Comparison of ENCODE assay signal across 7 cellular contexts in genomic region chr10:14958872-14959220, GRCh38. TPM values are rescaled to one million over a fixed set of nuclear protein-coding genes. Genes with fewer than 3 reads are reported as not detected.
DNase-seq lines count a peak whose midpoint lies in the region; FAIRE-seq and TF ChIP-seq lines count a peak whose summit lies in the region.

No MANE protein-coding gene starts in this region.

- no peaks in the 10 kb centered on the region for H3K27me3 Mint-ChIP-seq in activated naive CD8-positive, alpha-beta T cell treated with anti-CD3 and anti-CD28 coated beads for 36 hours

- dilution Hi-C loops in keratinocyte (cut with MboI; ENCODE audit: extremely low pct_ligation_motif_present, low sequenced_read_pairs) = no loop called here

- peak overlapping the region; percentile 98 for H3K27ac Mint-ChIP-seq in activated naive CD8-positive, alpha-beta T cell treated with anti-CD3 and anti-CD28 coated beads for 36 hours

- H3K9me1 ChIP-seq in keratinocyte (ENCODE audit: control insufficient read depth, extremely low read depth, insufficient read depth, low read length) = no peaks in the 10 kb centered on the region

- no peaks in the 10 kb centered on the region for H4K20me1 ChIP-seq in keratinocyte (ENCODE audit: control insufficient read depth, extremely low read depth, insufficient read depth, low read length)

- H3K79me2 ChIP-seq in keratinocyte (ENCODE audit: control insufficient read depth, insufficient read depth, low read length) = no peaks in the 10 kb centered on the region

- H3K4me3 ChIP-seq in HUES6 (ENCODE audit: low read depth, low read length) = peak overlapping the region; percentile 79
- H3K4me3 ChIP-seq in keratinocyte (ENCODE audit: control insufficient read depth in 2 of 3, extremely low read depth in 1 of 3, insufficient read depth in 2 of 3, low read depth in 1 of 3, low read length in 3 of 3) = peak overlapping the region; percentile 58 to 94 (median 84)
- H3K4me3 ChIP-seq in stomach smooth muscle (ENCODE audit: low read length in 2 of 2) = peak overlapping the region; percentile 80 to 88

- DNase-seq in activated naive CD8-positive, alpha-beta T cell treated with anti-CD3 and anti-CD28 coated beads for 36 hours = no peak
- DNase-seq in keratinocyte (ENCODE audit: low read depth, low spot score) (no peak), medulla oblongata (ENCODE audit: extremely low spot score) (no peak), head of caudate nucleus (no peak)
- no peak for DNase-seq in activated CD4-positive, CD25-positive, alpha-beta regulatory T cell (lab: John Stamatoyannopoulos, UW)

- H3K27me3 ChIP-seq in HUES6 (ENCODE audit: control insufficient read depth, insufficient read depth, low read length) = peaks cover 55% of the 10 kb centered on the region
- H3K27me3 ChIP-seq in keratinocyte (ENCODE audit: control insufficient read depth, extremely low read depth, insufficient read depth, low read length) = no peaks in the 10 kb centered on the region
- H3K27me3 ChIP-seq in stomach smooth muscle (ENCODE audit: control insufficient read depth in 1 of 2, insufficient read depth in 2 of 2, low read length in 2 of 2) = no peaks in the 10 kb centered on the region

- peaks cover 15% of the 10 kb centered on the region for H3K4me1 Mint-ChIP-seq in activated naive CD8-positive, alpha-beta T cell treated with anti-CD3 and anti-CD28 coated beads for 36 hours

- H3K36me3 Mint-ChIP-seq in activated naive CD8-positive, alpha-beta T cell treated with anti-CD3 and anti-CD28 coated beads for 36 hours = no peaks in the 10 kb centered on the region

- intact Hi-C loops in head of caudate nucleus (cut with DNase I) = loop anchor here (2.0 kb wide), 1 partner anchor 138 kb away; the partner anchor contains the start of gene RPP38

- no peak overlapping the region for H3K27ac ChIP-seq in HUES6 (ENCODE audit: low read depth, low read length)
- H3K27ac ChIP-seq in keratinocyte (ENCODE audit: control insufficient read depth, insufficient read depth, low read length) = peak overlapping the region; percentile 90
- peak overlapping the region; percentile 94 for H3K27ac ChIP-seq in stomach smooth muscle (ENCODE audit: low read length)

- H3K9ac ChIP-seq in HUES6 (ENCODE audit: low read length) = no peak overlapping the region
- H3K9ac ChIP-seq in keratinocyte (ENCODE audit: control insufficient read depth, extremely low read depth, insufficient read depth, low read length) = peak overlapping the region; percentile 95
- H3K9ac ChIP-seq in stomach smooth muscle (ENCODE audit: low read length in 2 of 2) = peak overlapping the region; percentile 92 to 95

- H3K4me1 ChIP-seq in HUES6 (ENCODE audit: control insufficient read depth, insufficient read depth, low read length) = no peaks in the 10 kb centered on the region
- peaks cover 9% of the 10 kb centered on the region for H3K4me1 ChIP-seq in keratinocyte (ENCODE audit: control insufficient read depth, extremely low read depth, insufficient read depth, low read length)
- peaks cover 4% of the 10 kb centered on the region for H3K4me1 ChIP-seq in stomach smooth muscle (ENCODE audit: control insufficient read depth, insufficient read depth, low read length)

- H3K9me3 ChIP-seq in HUES6 (ENCODE audit: control insufficient read depth, insufficient read depth, low read depth, low read length) (no peaks in the 10 kb centered on the region), keratinocyte (ENCODE audit: control insufficient read depth, low read depth, low read length) (no peaks in the 10 kb centered on the region), stomach smooth muscle (ENCODE audit: control insufficient read depth in 2 of 2, low read length in 2 of 2) (no peaks in the 10 kb centered on the region)

- no peak for TF ChIP-seq CTCF in keratinocyte (optimal IDR thresholded peaks at IDR 0.05 in 1 of 3, IDR thresholded peaks at IDR 0.05 in 1 of 3, conservative IDR thresholded peaks at IDR 0.05 in 1 of 3; ENCODE audit: extremely low read depth in 1 of 3, insufficient read depth in 2 of 3, low read length in 3 of 3)

- H3K4me3 Mint-ChIP-seq in activated naive CD8-positive, alpha-beta T cell treated with anti-CD3 and anti-CD28 coated beads for 36 hours = peak overlapping the region; percentile 87

- no peaks in the 10 kb centered on the region for H3K9me3 Mint-ChIP-seq in activated naive CD8-positive, alpha-beta T cell treated with anti-CD3 and anti-CD28 coated beads for 36 hours

- H2AFZ ChIP-seq in keratinocyte (ENCODE audit: control insufficient read depth, low read length) = peak overlapping the region; percentile 96

- peak overlapping the region; percentile 80 for H3K4me2 ChIP-seq in keratinocyte (ENCODE audit: control insufficient read depth, extremely low read depth, insufficient read depth, low read depth, low read length)

- H3K36me3 ChIP-seq in HUES6 (ENCODE audit: control insufficient read depth, insufficient read depth, low read length) = no peaks in the 10 kb centered on the region
- H3K36me3 ChIP-seq in keratinocyte (ENCODE audit: control insufficient read depth in 2 of 2, extremely low read depth in 1 of 2, insufficient read depth in 2 of 2, low read length in 2 of 2) = no peaks in the 10 kb centered on the region
- no peaks in the 10 kb centered on the region for H3K36me3 ChIP-seq in stomach smooth muscle (ENCODE audit: control insufficient read depth in 2 of 2, insufficient read depth in 2 of 2, low read length in 2 of 2)

- FAIRE-seq in keratinocyte (lab: Jason Lieb, UNC) = no peak

RNA-seq across cellular contexts. Expression of gene MEIG1, which starts 0.3 kb away (rescaled TPM):
- total RNA-seq in activated naive CD8-positive, alpha-beta T cell treated with anti-CD3 and anti-CD28 coated beads for 36 hours = 1 to 10 TPM in 1 of 2 experiments, under 1 TPM in 1; 0.92 to 1.1 TPM
- polyA plus RNA-seq in keratinocyte = 0.32 to 0.33 TPM in 2 of 3 replicates, not detected in the other
- polyA plus RNA-seq in keratinocyte (2011; ENCODE audit: low read depth) = 1.1 TPM
- polyA plus RNA-seq in keratinocyte (2011; cell fraction: cytosol; rRNA removed) = 0.34 TPM in 1 of 2 replicates, not detected in the other
- 0.80 TPM in 1 of 2 replicates, not detected in the other for polyA plus RNA-seq in keratinocyte (2011; cell fraction: nucleus; rRNA removed)
- polyA plus RNA-seq in keratinocyte (2012; ENCODE audit: low replicate concordance) = not detected in 2 replicates
- polyA minus RNA-seq in keratinocyte = not detected in 3 replicates
- polyA minus RNA-seq in keratinocyte (2011; cell fraction: cytosol; rRNA and poly(A)+ RNA removed) = not detected
- polyA minus RNA-seq in keratinocyte (2011; cell fraction: nucleus; rRNA and poly(A)+ RNA removed) = not detected in 2 replicates

RNA-seq across cellular contexts. Expression of gene DCLRE1C, which starts 5.0 kb away (rescaled TPM):
- total RNA-seq in activated naive CD8-positive, alpha-beta T cell treated with anti-CD3 and anti-CD28 coated beads for 36 hours = 10 to 100 TPM; 19.8 to 21.4 TPM
- polyA plus RNA-seq in keratinocyte = 4.1 to 9.1 TPM (median 4.6 TPM) in 3 replicates
- 7.8 TPM for polyA plus RNA-seq in keratinocyte (2011; ENCODE audit: low read depth)
- polyA plus RNA-seq in keratinocyte (2011; cell fraction: cytosol; rRNA removed) = 2.6 and 3.9 TPM in 2 replicates
- polyA plus RNA-seq in keratinocyte (2011; cell fraction: nucleus; rRNA removed) = 7.1 and 7.8 TPM in 2 replicates
- 3.7 and 4.1 TPM in 2 replicates for polyA plus RNA-seq in keratinocyte (2012; ENCODE audit: low replicate concordance)
- polyA minus RNA-seq in keratinocyte = 1.7 to 6.1 TPM (median 2.4 TPM) in 3 replicates
- polyA minus RNA-seq in keratinocyte (2011; cell fraction: cytosol; rRNA and poly(A)+ RNA removed) = 1.9 TPM
- polyA minus RNA-seq in keratinocyte (2011; cell fraction: nucleus; rRNA and poly(A)+ RNA removed) = 3.5 and 8.3 TPM in 2 replicates
